Comparison of ENCODE assay signal across 20 cellular contexts in genomic region chr11:19368726-19369364, GRCh38.
A peak's percentile ranks its signal among the peaks of the same experiment; 100 is the strongest.
DNase-seq lines count a peak whose midpoint lies in the region; ATAC-seq, FAIRE-seq and TF ChIP-seq lines count a peak whose summit lies in the region.
"Had no signal": no experiment of that assay in that cellular context is flagged by ENCODE, and none has a peak within 500 bp of the region (broad histone marks: within the 10 kb centered on the region; RNA-seq: fewer than 3 reads in every experiment).

No MANE protein-coding gene starts in this region.

- ATAC-seq in T-cell (replicated peaks in 1 of 4) (no peak), HG03135 (IDR thresholded peaks at IDR 0.05; ENCODE audit: unreplicated experiment) (no peak), GM21619 (IDR thresholded peaks at IDR 0.05; ENCODE audit: unreplicated experiment) (no peak)
- ATAC-seq: foreskin keratinocyte had no signal

- H4K20me1 ChIP-seq in OCI-LY7 (ENCODE audit: insufficient read depth, low read length), result no peaks in the 10 kb centered on the region

- TF ChIP-seq POLR2A in GM12892 (IDR thresholded peaks at IDR 0.05; ENCODE audit: low read depth, low read length), result no peak

- H3K9me2 ChIP-seq in OCI-LY7 (ENCODE audit: insufficient read depth, low read length), result no peaks in the 10 kb centered on the region

- no peaks in the 10 kb centered on the region for H3K9me3 Mint-ChIP-seq in T-cell
- H3K9me3 Mint-ChIP-seq: activated naive CD4-positive, alpha-beta T cell treated with anti-CD3 and anti-CD28 coated beads for 36 hours; memory B cell; neural crest cell had no signal

- H3K36me3 ChIP-seq in ACC112 (ENCODE audit: insufficient read depth, low read length), result no peaks in the 10 kb centered on the region
- no peaks in the 10 kb centered on the region for H3K36me3 ChIP-seq in OCI-LY7 (ENCODE audit: insufficient read depth, low read length)
- H3K36me3 ChIP-seq: brain microvascular endothelial cell had no signal

- no peaks in the 10 kb centered on the region for H3K27me3 ChIP-seq in ACC112 (ENCODE audit: insufficient read depth, low read length)
- H3K27me3 ChIP-seq: brain microvascular endothelial cell, foreskin keratinocyte, testis had no signal

- no peak overlapping the region for H3K4me2 ChIP-seq in OCI-LY7 (ENCODE audit: low read length)

- H3K27ac ChIP-seq in ACC112 (ENCODE audit: low read depth, low read length) (peak overlapping the region; percentile 96), OCI-LY7 (ENCODE audit: low read depth, low read length, poor library complexity, severe bottlenecking) (no peak overlapping the region)
- H3K27ac ChIP-seq: brain microvascular endothelial cell, foreskin keratinocyte, testis had no signal

- no peak overlapping the region for H3K27ac Mint-ChIP-seq in T-cell
- H3K27ac Mint-ChIP-seq: activated naive CD4-positive, alpha-beta T cell treated with anti-CD3 and anti-CD28 coated beads for 36 hours; memory B cell had no signal

- no peak overlapping the region for H3K4me3 Mint-ChIP-seq in T-cell
- H3K4me3 Mint-ChIP-seq: activated naive CD4-positive, alpha-beta T cell treated with anti-CD3 and anti-CD28 coated beads for 36 hours; memory B cell; neural crest cell had no signal

- DNase-seq in GM12892 (ENCODE audit: insufficient read length), result no peak
- DNase-seq in OCI-LY7 (ENCODE audit: low spot score), result peak; percentile 22
- peak; percentile 70 for DNase-seq in fibroblast of the conjunctiva (ENCODE audit: low read depth)
- no peak for DNase-seq in posterior cingulate gyrus
- DNase-seq in T-cell, result no peak
- DNase-seq: activated CD8-positive, alpha-beta memory T cell treated with anti-CD3 and anti-CD28 coated beads, Interleukin-2, amount 50 U/mL, for 48 hours; activated naive CD4-positive, alpha-beta T cell treated with anti-CD3 and anti-CD28 coated beads for 36 hours; brain microvascular endothelial cell; foreskin keratinocyte; NCI-H187 treated with DMSO at 0.1 percent for 48 hours; NCI-H82; retina; SHP77; testis had no signal

- H3K79me2 ChIP-seq in ACC112 (ENCODE audit: control insufficient read depth, insufficient read depth, low read length, unreplicated experiment) (peaks cover 85% of the 10 kb centered on the region), OCI-LY7 (ENCODE audit: insufficient read depth, low read depth, low read length) (no peaks in the 10 kb centered on the region)

- FAIRE-seq in GM12892 (lab: Jason Lieb, UNC), result peak; percentile 27
- FAIRE-seq: H1 had no signal

- peaks cover 8% of the 10 kb centered on the region in 2 donors for H3K27me3 Mint-ChIP-seq in T-cell

- intact Hi-C loops in OCI-LY7 (cut with micrococcal nuclease; ENCODE audit: unreplicated experiment), result no loop called here
- intact Hi-C loops in posterior cingulate gyrus (cut with DNase I), result no loop called here

- BruUV-seq in OCI-LY7 (replicated peaks; lab: Mats Ljungman, UMichigan), result no TSS peak

- H3K4me3 ChIP-seq in ACC112 (ENCODE audit: low read depth, low read length) (peak overlapping the region; percentile 1; the same call in 1 of the 2 replicates), OCI-LY7 (ENCODE audit: low read depth, low read length, poor library complexity, severe bottlenecking) (no peak overlapping the region)
- H3K4me3 ChIP-seq: testis had no signal

- POLR2A ChIA-PET in OCI-LY7 (lab: Charles Lee) (interaction anchor here (0.7 to 1.9 kb wide), 2 partner anchors 12 to 20 kb away, joined by 3 to 4 read pairs; no protein-coding TSS in a partner anchor), T-cell (lab: Charles Lee) (no interaction called here)

- TF ChIP-seq CTCF in OCI-LY7 (conservative IDR thresholded peaks at IDR 0.05; ENCODE audit: low read length), result no peak

- no peaks in the 10 kb centered on the region for H3K36me3 Mint-ChIP-seq in T-cell
- H3K36me3 Mint-ChIP-seq: memory B cell had no signal

- H3K9me3 ChIP-seq in OCI-LY7 (ENCODE audit: low read length), result no peaks in the 10 kb centered on the region
- H3K9me3 ChIP-seq: testis had no signal

- CTCF ChIA-PET in OCI-LY7 (lab: Charles Lee; ENCODE audit: unreplicated experiment) (no interaction called here), T-cell (lab: Charles Lee) (no interaction called here)

- peaks cover 100% of the 10 kb centered on the region for H3K4me1 ChIP-seq in ACC112 (ENCODE audit: control insufficient read depth, insufficient read depth, low read length, unreplicated experiment)
- H3K4me1 ChIP-seq in OCI-LY7 (ENCODE audit: insufficient read depth, low read length, poor library complexity, severe bottlenecking), result peaks cover 6% of the 10 kb centered on the region
- H3K4me1 ChIP-seq: testis had no signal

- no peaks in the 10 kb centered on the region for H3K4me1 Mint-ChIP-seq in T-cell

- peak overlapping the region; percentile 8 for H2AFZ ChIP-seq in ACC112 (ENCODE audit: low read length, unreplicated experiment)
- 0 out of 2 replicates have a peak overlapping the region, but pooled peaks have one; percentile 17 for H2AFZ ChIP-seq in OCI-LY7 (ENCODE audit: low read length)

Comparison
In these comparisons a context has a peak if more than half of its experiments do, and no peak if none do; other contexts are left out.
1. DNase-seq: peak in OCI-LY7 (single experiment) and fibroblast of the conjunctiva (single experiment); none in GM12892 (single experiment), posterior cingulate gyrus (0 of 10) and T-cell (0 of 34).